In genomic region chr12:34286934-34287333, GRCh38 we compare ENCODE assay signal across 14 cellular contexts.
A peak's percentile ranks its signal among the peaks of the same experiment; 100 is the strongest.
DNase-seq lines count a peak whose midpoint lies in the region; TF ChIP-seq lines count a peak whose summit lies in the region.
"Had no signal": no experiment of that assay in that cellular context is flagged by ENCODE, and none has a peak within 500 bp of the region (broad histone marks: within the 10 kb centered on the region; RNA-seq: fewer than 3 reads in every experiment).

No MANE protein-coding gene starts in this region.

- no CpG with 5 or more reads among the region's 6 CpGs for WGBS in H9 (ENCODE audit: extremely low coverage, insufficient read length, low lambda C conversion rate)
- WGBS in endodermal cell (ENCODE audit: insufficient coverage in 1 of 2, insufficient read length in 1 of 2), 2 experiments = 73% methylated on average over 3 to 6 of the region's 6 CpGs
- WGBS in sigmoid colon, 2 donors = 72 to 81% methylated on average over 6 of the region's 6 CpGs

- peak; percentile 18 for DNase-seq in activated CD8-positive, alpha-beta memory T cell treated with anti-CD3 and anti-CD28 coated beads, Interleukin-2, amount 50 U/mL, for 48 hours
- no peak for DNase-seq in activated CD8-positive, alpha-beta memory T cell treated with anti-CD3 and anti-CD28 coated beads for 24 hours
- DNase-seq in H9 (peak; percentile 6), endodermal cell (peak; percentile 14), osteocyte (ENCODE audit: extremely low spot score, unreplicated experiment) (peak; percentile 75), sigmoid colon (no peak)
- DNase-seq in activated CD4-positive, alpha-beta T cell treated with anti-CD3 and anti-CD28 coated beads, Interleukin-2, amount 50 U/mL, for 1 hour = no peak
- DNase-seq: 8988T; AML-193; CD4-positive, CD25-positive, alpha-beta regulatory T cell; DMS 273 treated with DMSO at 0.1 percent for 48 hours; H7 had no signal

- H2BK15ac ChIP-seq in H9 (ENCODE audit: low read depth, low read length) = no peak overlapping the region

- no peak overlapping the region for H2BK20ac ChIP-seq in H9 (ENCODE audit: low read depth, low read length, poor library complexity, severe bottlenecking)

- H3K9me3 ChIP-seq in H9 (ENCODE audit: control insufficient read depth, low read depth, low read length) (peaks cover 68% of the 10 kb centered on the region), endodermal cell (ENCODE audit: control insufficient read depth, low read length) (peaks cover 64% of the 10 kb centered on the region), sigmoid colon (peaks cover 3 to 38% (median 10%) of the 10 kb centered on the region in 4 donors)

- no peak for TF ChIP-seq POLR2A in sigmoid colon (IDR thresholded peaks at IDR 0.05)

- no peak overlapping the region for H3K27ac ChIP-seq in H9 (ENCODE audit: insufficient read length, low read depth, low read length)
- no peak overlapping the region for H3K27ac ChIP-seq in endodermal cell (ENCODE audit: low read depth, low read length)
- no peak overlapping the region for H3K27ac ChIP-seq in sigmoid colon
- H3K27ac ChIP-seq: BLaER1 had no signal

- H2BK120ac ChIP-seq in H9 (ENCODE audit: low read depth, low read length, poor library complexity, severe bottlenecking) = no peak overlapping the region

- H2AFZ ChIP-seq in H9 (ENCODE audit: low read length) = no peak overlapping the region
- H2AFZ ChIP-seq: GM23338 had no signal

- no peak overlapping the region for H3K4me2 ChIP-seq in H9 (ENCODE audit: insufficient read depth, insufficient read length, low read length)
- H3K4me2 ChIP-seq: BLaER1, GM23338 had no signal

- H3K27ac Mint-ChIP-seq in H9 (no peak overlapping the region), endodermal cell (no peak overlapping the region), osteocyte (ENCODE audit: unreplicated experiment) (no peak overlapping the region)
- H3K27ac Mint-ChIP-seq: CD4-positive, CD25-positive, alpha-beta regulatory T cell; GM23338 had no signal

- H3K4me3 ChIP-seq in endodermal cell (ENCODE audit: low read length) (no peak overlapping the region), sigmoid colon (no peak overlapping the region)
- H3K4me3 ChIP-seq: BLaER1, GM23338 had no signal

- H3K23ac ChIP-seq in H9 (ENCODE audit: insufficient read length, low read depth, low read length) = no peak overlapping the region

- H3K4me3 Mint-ChIP-seq in H9 (no peak overlapping the region), endodermal cell (no peak overlapping the region), osteocyte (ENCODE audit: unreplicated experiment) (no peak overlapping the region)
- H3K4me3 Mint-ChIP-seq: CD4-positive, CD25-positive, alpha-beta regulatory T cell; GM23338 had no signal

- no peaks in the 10 kb centered on the region for H3K36me3 ChIP-seq in endodermal cell (ENCODE audit: control insufficient read depth, insufficient read depth, low read length)
- no peaks in the 10 kb centered on the region for H3K36me3 ChIP-seq in sigmoid colon
- H3K36me3 ChIP-seq: BLaER1 had no signal

- TF ChIP-seq EP300 in sigmoid colon (IDR thresholded peaks at IDR 0.05) = no peak

- no peaks in the 10 kb centered on the region for H3K79me2 ChIP-seq in H9 (ENCODE audit: insufficient read depth, low read length)

- H3K9me3 Mint-ChIP-seq in H9 (peaks cover 82 to 87% of the 10 kb centered on the region in 2 experiments), endodermal cell (no peaks in the 10 kb centered on the region), osteocyte (ENCODE audit: unreplicated experiment) (peaks cover 34% of the 10 kb centered on the region)

- no peaks in the 10 kb centered on the region for H3K23me2 ChIP-seq in H9 (ENCODE audit: insufficient read length, low read depth, low read length, poor library complexity, severe bottlenecking)

- H4K91ac ChIP-seq in H9 (ENCODE audit: insufficient read length, low read depth, low read length) = no peak overlapping the region

- H2BK5ac ChIP-seq in H9 (ENCODE audit: insufficient read length, low read length) = no peak overlapping the region

- TF ChIP-seq CTCF in H9 (conservative IDR thresholded peaks at IDR 0.05) = no peak
- TF ChIP-seq CTCF in endodermal cell (conservative IDR thresholded peaks at IDR 0.05) = no peak
- TF ChIP-seq CTCF in osteocyte (IDR thresholded peaks at IDR 0.05) = no peak
- TF ChIP-seq CTCF in sigmoid colon (IDR thresholded peaks at IDR 0.05) = no peak

- no peak overlapping the region for H2BK12ac ChIP-seq in H9 (ENCODE audit: insufficient read length, low read depth, low read length)

- H3K36me3 Mint-ChIP-seq in H9 (ENCODE audit: insufficient read depth in 1 of 3, low read depth in 3 of 3) (peaks cover 1 to 15% (median 12%) of the 10 kb centered on the region in 3 experiments), endodermal cell (ENCODE audit: low read depth) (peaks cover 11% of the 10 kb centered on the region), osteocyte (ENCODE audit: unreplicated experiment) (no peaks in the 10 kb centered on the region)
- H3K36me3 Mint-ChIP-seq: CD4-positive, CD25-positive, alpha-beta regulatory T cell had no signal

- H3K4me1 Mint-ChIP-seq in H9 (no peaks in the 10 kb centered on the region), endodermal cell (no peaks in the 10 kb centered on the region), osteocyte (ENCODE audit: unreplicated experiment) (no peaks in the 10 kb centered on the region)
- H3K4me1 Mint-ChIP-seq: CD4-positive, CD25-positive, alpha-beta regulatory T cell; GM23338 had no signal

- H4K20me1 ChIP-seq in H9 (ENCODE audit: control insufficient read depth, insufficient read depth, insufficient read length) = no peaks in the 10 kb centered on the region
- H4K20me1 ChIP-seq: BLaER1 had no signal

- H3T11ph ChIP-seq in H9 (ENCODE audit: low read length) = no peak overlapping the region

- H3K56ac ChIP-seq in H9 (ENCODE audit: insufficient read length, low read depth, low read length) = no peak overlapping the region

- no peaks in the 10 kb centered on the region for H3K79me1 ChIP-seq in H9 (ENCODE audit: insufficient read depth, low read depth, low read length, poor library complexity, severe bottlenecking)

- H3K4me1 ChIP-seq in H9 (ENCODE audit: insufficient read depth, low read length) (no peaks in the 10 kb centered on the region), endodermal cell (ENCODE audit: control insufficient read depth, insufficient read depth, low read length) (no peaks in the 10 kb centered on the region), sigmoid colon (no peaks in the 10 kb centered on the region)
- H3K4me1 ChIP-seq: BLaER1 had no signal

- H4K5ac ChIP-seq in H9 (ENCODE audit: insufficient read length, low read depth, low read length) = no peak overlapping the region

- intact Hi-C loops in sigmoid colon (cut with DNase I) = no loop called here

- H4K8ac ChIP-seq in H9 (replicated peaks; ENCODE audit: insufficient read length, low read depth, low read length) = no peak overlapping the region

- H2AK5ac ChIP-seq in H9 (ENCODE audit: insufficient read length, low read length) = no peak overlapping the region

- H3K18ac ChIP-seq in H9 (ENCODE audit: insufficient read length, low read depth, low read length) = no peak overlapping the region

- H3K27me3 Mint-ChIP-seq in H9 (ENCODE audit: low read depth) (peaks cover 7% of the 10 kb centered on the region; the same call in 1 of the 2 replicates), endodermal cell (ENCODE audit: insufficient read depth) (no peaks in the 10 kb centered on the region), osteocyte (ENCODE audit: unreplicated experiment) (no peaks in the 10 kb centered on the region)
- H3K27me3 Mint-ChIP-seq: CD4-positive, CD25-positive, alpha-beta regulatory T cell had no signal

- no peak overlapping the region for H3K9ac ChIP-seq in H9 (ENCODE audit: extremely low read depth, insufficient read length, low read length)
- H3K9ac ChIP-seq in endodermal cell (ENCODE audit: extremely low read depth, low read length, poor library complexity, severe bottlenecking) = no peak overlapping the region
- H3K9ac ChIP-seq: BLaER1 had no signal

- no peak overlapping the region for H3K4ac ChIP-seq in H9 (ENCODE audit: low read depth, low read length)

- H3K27me3 ChIP-seq in H9 (ENCODE audit: insufficient read depth, low read length) = no peaks in the 10 kb centered on the region
- no peaks in the 10 kb centered on the region for H3K27me3 ChIP-seq in endodermal cell (ENCODE audit: control insufficient read depth, insufficient read depth, low read length, poor library complexity, severe bottlenecking)
- H3K27me3 ChIP-seq in sigmoid colon = no peaks in the 10 kb centered on the region
- H3K27me3 ChIP-seq: BLaER1 had no signal

- no peak overlapping the region for H3K14ac ChIP-seq in H9 (ENCODE audit: insufficient read depth, low read length)

Comparison
In these comparisons a context has a peak if more than half of its experiments do, and no peak if none do; other contexts are left out.
1. DNase-seq: peak in activated CD8-positive, alpha-beta memory T cell treated with anti-CD3 and anti-CD28 coated beads, Interleukin-2, amount 50 U/mL, for 48 hours (single experiment), H9 (single experiment), endodermal cell (single experiment) and osteocyte (single experiment); none in activated CD8-positive, alpha-beta memory T cell treated with anti-CD3 and anti-CD28 coated beads for 24 hours (single experiment), sigmoid colon (single experiment) and activated CD4-positive, alpha-beta T cell treated with anti-CD3 and anti-CD28 coated beads, Interleukin-2, amount 50 U/mL, for 1 hour (single experiment).